In genomic region chr10:24643679-24644209, GRCh38 we compare ENCODE assay signal across 15 cellular contexts.
A peak's percentile ranks its signal among the peaks of the same experiment; 100 is the strongest.
DNase-seq lines count a peak whose midpoint lies in the region; ATAC-seq, FAIRE-seq and TF ChIP-seq lines count a peak whose summit lies in the region.
"Had no signal": no experiment of that assay in that cellular context is flagged by ENCODE, and none has a peak within 500 bp of the region (broad histone marks: within the 10 kb centered on the region; RNA-seq: fewer than 3 reads in every experiment).

No MANE protein-coding gene starts in this region.

- intact Hi-C loops in psoas muscle (cut with DNase I) (loop anchor here (2.0 to 10.0 kb wide), 7 partner anchors 39 to 439 kb away; partner anchors contain the start of genes ARHGAP21 (in 1 of the 2), ENKUR (in 1 of the 2) and THNSL1 (in 1 of the 2)), heart right ventricle (cut with DNase I) (loop anchor here (2.0 to 10.0 kb wide), 10 partner anchors 79 to 441 kb away; partner anchors contain the start of gene ARHGAP21 (in 8 of the 10))

- no peaks in the 10 kb centered on the region for H3K27me3 ChIP-seq in psoas muscle (ENCODE audit: insufficient read depth in 3 of 3, low read length in 2 of 3)
- no peaks in the 10 kb centered on the region for H3K27me3 ChIP-seq in heart right ventricle
- H3K27me3 ChIP-seq: dorsolateral prefrontal cortex, neural progenitor cell had no signal

- H3K27ac ChIP-seq in psoas muscle (peak overlapping the region; percentile 24), heart right ventricle (no peak overlapping the region)
- H3K27ac ChIP-seq: neural progenitor cell, thoracic aorta had no signal

- ATAC-seq in GM19438 (IDR thresholded peaks at IDR 0.05; ENCODE audit: low read depth, unreplicated experiment) (peak; percentile 2), psoas muscle (no peak), heart right ventricle (no peak)
- ATAC-seq in stimulated activated effector memory CD8-positive, alpha-beta T cell treated with anti-CD3 and anti-CD28 coated beads, Interleukin-12 subunit alpha, Interleukin-12 subunit beta, amount 100 ng/mL, for 72 hours: no peak

- H3K27me3 Mint-ChIP-seq in activated naive CD4-positive, alpha-beta T cell treated with anti-CD3 and anti-CD28 coated beads, Interleukin-2, amount 10 ng/mL, durations not matched to agents 7 days and 5 days: no peaks in the 10 kb centered on the region

- TF ChIP-seq CTCF in epithelial cell of esophagus (IDR thresholded peaks at IDR 0.05; ENCODE audit: insufficient read depth, low read depth, low read length, missing control alignments) (no peak), psoas muscle (IDR thresholded peaks at IDR 0.05) (no peak), heart right ventricle (IDR thresholded peaks at IDR 0.05) (no peak)

- peaks cover 0 to 2% of the 10 kb centered on the region in 2 donors for H3K36me3 ChIP-seq in psoas muscle (ENCODE audit: insufficient read depth in 1 of 2, low read depth in 1 of 2)
- no peaks in the 10 kb centered on the region for H3K36me3 ChIP-seq in heart right ventricle
- H3K36me3 ChIP-seq: neural progenitor cell, thoracic aorta had no signal

- H3K9me3 ChIP-seq in psoas muscle (no peaks in the 10 kb centered on the region), heart right ventricle (no peaks in the 10 kb centered on the region)
- H3K9me3 ChIP-seq: thoracic aorta had no signal

- WGBS in psoas muscle, 3 donors: 71 to 81% (median 80%) methylated on average over 6 of the region's 6 CpGs
- 93% methylated on average over 6 of the region's 6 CpGs for WGBS in heart right ventricle, 2 donors

- H3K9me3 Mint-ChIP-seq in stimulated activated effector memory CD8-positive, alpha-beta T cell treated with anti-CD3 and anti-CD28 coated beads, Interleukin-12 subunit alpha, Interleukin-12 subunit beta, amount 100 ng/mL, for 72 hours: no peaks in the 10 kb centered on the region
- no peaks in the 10 kb centered on the region for H3K9me3 Mint-ChIP-seq in activated naive CD4-positive, alpha-beta T cell treated with anti-CD3 and anti-CD28 coated beads, Interleukin-2, amount 10 ng/mL, durations not matched to agents 7 days and 5 days
- H3K9me3 Mint-ChIP-seq: CD4-positive, alpha-beta memory T cell; neural progenitor cell had no signal

- peak; percentile 57 for FAIRE-seq in HTR-8/SVneo (lab: Jason Lieb, UNC)

- no peak overlapping the region for H3K27ac Mint-ChIP-seq in stimulated activated effector memory CD8-positive, alpha-beta T cell treated with anti-CD3 and anti-CD28 coated beads, Interleukin-12 subunit alpha, Interleukin-12 subunit beta, amount 100 ng/mL, for 72 hours
- no peak overlapping the region for H3K27ac Mint-ChIP-seq in activated naive CD4-positive, alpha-beta T cell treated with anti-CD3 and anti-CD28 coated beads, Interleukin-2, amount 10 ng/mL, durations not matched to agents 7 days and 5 days
- H3K27ac Mint-ChIP-seq: CD4-positive, alpha-beta memory T cell; neural progenitor cell had no signal

- H3K4me3 Mint-ChIP-seq in stimulated activated effector memory CD8-positive, alpha-beta T cell treated with anti-CD3 and anti-CD28 coated beads, Interleukin-12 subunit alpha, Interleukin-12 subunit beta, amount 100 ng/mL, for 72 hours: no peak overlapping the region
- H3K4me3 Mint-ChIP-seq in activated naive CD4-positive, alpha-beta T cell treated with anti-CD3 and anti-CD28 coated beads, Interleukin-2, amount 10 ng/mL, durations not matched to agents 7 days and 5 days: no peak overlapping the region
- H3K4me3 Mint-ChIP-seq: CD4-positive, alpha-beta memory T cell; neural progenitor cell had no signal

- DNase-seq in HTR-8/SVneo (ENCODE audit: insufficient read length, low spot score): no peak
- peak; percentile 23 for DNase-seq in epithelial cell of esophagus (ENCODE audit: low read depth)
- no peak for DNase-seq in psoas muscle
- no peak for DNase-seq in stimulated activated effector memory CD8-positive, alpha-beta T cell treated with anti-CD3 and anti-CD28 coated beads, Interleukin-12 subunit alpha, Interleukin-12 subunit beta, amount 100 ng/mL, for 72 hours (ENCODE audit: low spot score in 2 of 2)
- DNase-seq in heart right ventricle: no peak
- DNase-seq in DMS114 treated with DMSO at 0.1 percent for 48 hours (lab: John Stamatoyannopoulos, UW; ENCODE audit: unreplicated experiment): no peak
- DNase-seq in activated naive CD4-positive, alpha-beta T cell treated with anti-CD3 and anti-CD28 coated beads, Interleukin-2, amount 10 ng/mL, durations not matched to agents 7 days and 5 days: no peak
- DNase-seq: activated CD4-positive, alpha-beta T cell treated with anti-CD3 and anti-CD28 coated beads for 4 hours; activated effector memory CD4-positive, alpha-beta T cell treated with Interleukin-2 at 50 U/mL for 16 hours; DND-41; dorsolateral prefrontal cortex had no signal

- CTCF ChIA-PET in activated naive CD4-positive, alpha-beta T cell treated with anti-CD3 and anti-CD28 coated beads, Interleukin-2, amount 10 ng/mL, durations not matched to agents 7 days and 5 days (lab: Charles Lee): interaction anchor here (1.2 to 2.2 kb wide), 3 partner anchors 81 to 437 kb away, joined by 3 to 10 read pairs (median 6); no protein-coding TSS in a partner anchor

- H3K4me3 ChIP-seq in epithelial cell of esophagus (ENCODE audit: low read length): no peak overlapping the region
- H3K4me3 ChIP-seq in psoas muscle: no peak overlapping the region
- no peak overlapping the region for H3K4me3 ChIP-seq in heart right ventricle
- H3K4me3 ChIP-seq: dorsolateral prefrontal cortex, neural progenitor cell, thoracic aorta had no signal

- no peaks in the 10 kb centered on the region for H3K36me3 Mint-ChIP-seq in stimulated activated effector memory CD8-positive, alpha-beta T cell treated with anti-CD3 and anti-CD28 coated beads, Interleukin-12 subunit alpha, Interleukin-12 subunit beta, amount 100 ng/mL, for 72 hours
- H3K36me3 Mint-ChIP-seq in activated naive CD4-positive, alpha-beta T cell treated with anti-CD3 and anti-CD28 coated beads, Interleukin-2, amount 10 ng/mL, durations not matched to agents 7 days and 5 days: no peaks in the 10 kb centered on the region
- H3K36me3 Mint-ChIP-seq: CD4-positive, alpha-beta memory T cell had no signal

- H3K4me1 ChIP-seq in psoas muscle: peaks cover 22% of the 10 kb centered on the region
- H3K4me1 ChIP-seq in heart right ventricle: peaks cover 0 to 50% (median 25%) of the 10 kb centered on the region in 9 donors
- H3K4me1 ChIP-seq: neural progenitor cell had no signal

- H3K4me1 Mint-ChIP-seq in stimulated activated effector memory CD8-positive, alpha-beta T cell treated with anti-CD3 and anti-CD28 coated beads, Interleukin-12 subunit alpha, Interleukin-12 subunit beta, amount 100 ng/mL, for 72 hours: no peaks in the 10 kb centered on the region
- H3K4me1 Mint-ChIP-seq in activated naive CD4-positive, alpha-beta T cell treated with anti-CD3 and anti-CD28 coated beads, Interleukin-2, amount 10 ng/mL, durations not matched to agents 7 days and 5 days: peaks cover 3% of the 10 kb centered on the region
- H3K4me1 Mint-ChIP-seq: neural progenitor cell had no signal
